ENCODE assay signal across 1 cellular context in genomic region chr6:149456311-149457021, GRCh38.
TF ChIP-seq lines count a peak whose summit lies in the region.

No MANE protein-coding gene starts in this region.

TF ChIP-seq in K562, 482 proteins besides CTCF, POLR2A, EP300 and RAD21 (continued from another document):
- TF ChIP-seq, protein P1, sequence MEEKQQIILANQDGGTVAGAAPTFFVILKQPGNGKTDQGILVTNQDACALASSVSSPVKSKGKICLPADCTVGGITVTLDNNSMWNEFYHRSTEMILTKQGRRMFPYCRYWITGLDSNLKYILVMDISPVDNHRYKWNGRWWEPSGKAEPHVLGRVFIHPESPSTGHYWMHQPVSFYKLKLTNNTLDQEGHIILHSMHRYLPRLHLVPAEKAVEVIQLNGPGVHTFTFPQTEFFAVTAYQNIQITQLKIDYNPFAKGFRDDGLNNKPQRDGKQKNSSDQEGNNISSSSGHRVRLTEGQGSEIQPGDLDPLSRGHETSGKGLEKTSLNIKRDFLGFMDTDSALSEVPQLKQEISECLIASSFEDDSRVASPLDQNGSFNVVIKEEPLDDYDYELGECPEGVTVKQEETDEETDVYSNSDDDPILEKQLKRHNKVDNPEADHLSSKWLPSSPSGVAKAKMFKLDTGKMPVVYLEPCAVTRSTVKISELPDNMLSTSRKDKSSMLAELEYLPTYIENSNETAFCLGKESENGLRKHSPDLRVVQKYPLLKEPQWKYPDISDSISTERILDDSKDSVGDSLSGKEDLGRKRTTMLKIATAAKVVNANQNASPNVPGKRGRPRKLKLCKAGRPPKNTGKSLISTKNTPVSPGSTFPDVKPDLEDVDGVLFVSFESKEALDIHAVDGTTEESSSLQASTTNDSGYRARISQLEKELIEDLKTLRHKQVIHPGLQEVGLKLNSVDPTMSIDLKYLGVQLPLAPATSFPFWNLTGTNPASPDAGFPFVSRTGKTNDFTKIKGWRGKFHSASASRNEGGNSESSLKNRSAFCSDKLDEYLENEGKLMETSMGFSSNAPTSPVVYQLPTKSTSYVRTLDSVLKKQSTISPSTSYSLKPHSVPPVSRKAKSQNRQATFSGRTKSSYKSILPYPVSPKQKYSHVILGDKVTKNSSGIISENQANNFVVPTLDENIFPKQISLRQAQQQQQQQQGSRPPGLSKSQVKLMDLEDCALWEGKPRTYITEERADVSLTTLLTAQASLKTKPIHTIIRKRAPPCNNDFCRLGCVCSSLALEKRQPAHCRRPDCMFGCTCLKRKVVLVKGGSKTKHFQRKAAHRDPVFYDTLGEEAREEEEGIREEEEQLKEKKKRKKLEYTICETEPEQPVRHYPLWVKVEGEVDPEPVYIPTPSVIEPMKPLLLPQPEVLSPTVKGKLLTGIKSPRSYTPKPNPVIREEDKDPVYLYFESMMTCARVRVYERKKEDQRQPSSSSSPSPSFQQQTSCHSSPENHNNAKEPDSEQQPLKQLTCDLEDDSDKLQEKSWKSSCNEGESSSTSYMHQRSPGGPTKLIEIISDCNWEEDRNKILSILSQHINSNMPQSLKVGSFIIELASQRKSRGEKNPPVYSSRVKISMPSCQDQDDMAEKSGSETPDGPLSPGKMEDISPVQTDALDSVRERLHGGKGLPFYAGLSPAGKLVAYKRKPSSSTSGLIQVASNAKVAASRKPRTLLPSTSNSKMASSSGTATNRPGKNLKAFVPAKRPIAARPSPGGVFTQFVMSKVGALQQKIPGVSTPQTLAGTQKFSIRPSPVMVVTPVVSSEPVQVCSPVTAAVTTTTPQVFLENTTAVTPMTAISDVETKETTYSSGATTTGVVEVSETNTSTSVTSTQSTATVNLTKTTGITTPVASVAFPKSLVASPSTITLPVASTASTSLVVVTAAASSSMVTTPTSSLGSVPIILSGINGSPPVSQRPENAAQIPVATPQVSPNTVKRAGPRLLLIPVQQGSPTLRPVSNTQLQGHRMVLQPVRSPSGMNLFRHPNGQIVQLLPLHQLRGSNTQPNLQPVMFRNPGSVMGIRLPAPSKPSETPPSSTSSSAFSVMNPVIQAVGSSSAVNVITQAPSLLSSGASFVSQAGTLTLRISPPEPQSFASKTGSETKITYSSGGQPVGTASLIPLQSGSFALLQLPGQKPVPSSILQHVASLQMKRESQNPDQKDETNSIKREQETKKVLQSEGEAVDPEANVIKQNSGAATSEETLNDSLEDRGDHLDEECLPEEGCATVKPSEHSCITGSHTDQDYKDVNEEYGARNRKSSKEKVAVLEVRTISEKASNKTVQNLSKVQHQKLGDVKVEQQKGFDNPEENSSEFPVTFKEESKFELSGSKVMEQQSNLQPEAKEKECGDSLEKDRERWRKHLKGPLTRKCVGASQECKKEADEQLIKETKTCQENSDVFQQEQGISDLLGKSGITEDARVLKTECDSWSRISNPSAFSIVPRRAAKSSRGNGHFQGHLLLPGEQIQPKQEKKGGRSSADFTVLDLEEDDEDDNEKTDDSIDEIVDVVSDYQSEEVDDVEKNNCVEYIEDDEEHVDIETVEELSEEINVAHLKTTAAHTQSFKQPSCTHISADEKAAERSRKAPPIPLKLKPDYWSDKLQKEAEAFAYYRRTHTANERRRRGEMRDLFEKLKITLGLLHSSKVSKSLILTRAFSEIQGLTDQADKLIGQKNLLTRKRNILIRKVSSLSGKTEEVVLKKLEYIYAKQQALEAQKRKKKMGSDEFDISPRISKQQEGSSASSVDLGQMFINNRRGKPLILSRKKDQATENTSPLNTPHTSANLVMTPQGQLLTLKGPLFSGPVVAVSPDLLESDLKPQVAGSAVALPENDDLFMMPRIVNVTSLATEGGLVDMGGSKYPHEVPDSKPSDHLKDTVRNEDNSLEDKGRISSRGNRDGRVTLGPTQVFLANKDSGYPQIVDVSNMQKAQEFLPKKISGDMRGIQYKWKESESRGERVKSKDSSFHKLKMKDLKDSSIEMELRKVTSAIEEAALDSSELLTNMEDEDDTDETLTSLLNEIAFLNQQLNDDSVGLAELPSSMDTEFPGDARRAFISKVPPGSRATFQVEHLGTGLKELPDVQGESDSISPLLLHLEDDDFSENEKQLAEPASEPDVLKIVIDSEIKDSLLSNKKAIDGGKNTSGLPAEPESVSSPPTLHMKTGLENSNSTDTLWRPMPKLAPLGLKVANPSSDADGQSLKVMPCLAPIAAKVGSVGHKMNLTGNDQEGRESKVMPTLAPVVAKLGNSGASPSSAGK (IDR thresholded peaks at IDR 0.05): peak; percentile 94
- TF ChIP-seq, protein P2, sequence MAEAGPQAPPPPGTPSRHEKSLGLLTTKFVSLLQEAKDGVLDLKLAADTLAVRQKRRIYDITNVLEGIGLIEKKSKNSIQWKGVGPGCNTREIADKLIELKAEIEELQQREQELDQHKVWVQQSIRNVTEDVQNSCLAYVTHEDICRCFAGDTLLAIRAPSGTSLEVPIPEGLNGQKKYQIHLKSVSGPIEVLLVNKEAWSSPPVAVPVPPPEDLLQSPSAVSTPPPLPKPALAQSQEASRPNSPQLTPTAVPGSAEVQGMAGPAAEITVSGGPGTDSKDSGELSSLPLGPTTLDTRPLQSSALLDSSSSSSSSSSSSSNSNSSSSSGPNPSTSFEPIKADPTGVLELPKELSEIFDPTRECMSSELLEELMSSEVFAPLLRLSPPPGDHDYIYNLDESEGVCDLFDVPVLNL (CRISPR knock-in tag; IDR thresholded peaks at IDR 0.05; ENCODE audit: low read depth): peak; percentile 54; the same call in 1 of the 2 replicates
- peak; percentile 50 to 70 for TF ChIP-seq MNT (conservative IDR thresholded peaks at IDR 0.05)
- TF ChIP-seq CREM (IDR thresholded peaks at IDR 0.05; ENCODE audit: low read depth): peak; percentile 36; the same call in 1 of the 2 replicates
- TF ChIP-seq ZNF143 (CRISPR knock-in tag; IDR thresholded peaks at IDR 0.05): no peak
- TF ChIP-seq ZNF140 (CRISPR knock-in tag; IDR thresholded peaks at IDR 0.05): no peak
- TF ChIP-seq ZNF197 (CRISPR knock-in tag; IDR thresholded peaks at IDR 0.05; ENCODE audit: low read depth): no peak
- TF ChIP-seq CREB1 (IDR thresholded peaks at IDR 0.05): no peak
- TF ChIP-seq CREB1 (CRISPR knock-in tag; IDR thresholded peaks at IDR 0.05): peak; percentile 40; the same call in 1 of the 2 replicates
- TF ChIP-seq, protein P3, sequence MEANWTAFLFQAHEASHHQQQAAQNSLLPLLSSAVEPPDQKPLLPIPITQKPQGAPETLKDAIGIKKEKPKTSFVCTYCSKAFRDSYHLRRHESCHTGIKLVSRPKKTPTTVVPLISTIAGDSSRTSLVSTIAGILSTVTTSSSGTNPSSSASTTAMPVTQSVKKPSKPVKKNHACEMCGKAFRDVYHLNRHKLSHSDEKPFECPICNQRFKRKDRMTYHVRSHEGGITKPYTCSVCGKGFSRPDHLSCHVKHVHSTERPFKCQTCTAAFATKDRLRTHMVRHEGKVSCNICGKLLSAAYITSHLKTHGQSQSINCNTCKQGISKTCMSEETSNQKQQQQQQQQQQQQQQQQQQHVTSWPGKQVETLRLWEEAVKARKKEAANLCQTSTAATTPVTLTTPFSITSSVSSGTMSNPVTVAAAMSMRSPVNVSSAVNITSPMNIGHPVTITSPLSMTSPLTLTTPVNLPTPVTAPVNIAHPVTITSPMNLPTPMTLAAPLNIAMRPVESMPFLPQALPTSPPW (CRISPR knock-in tag; IDR thresholded peaks at IDR 0.05): peak; percentile 32; the same call in 1 of the 2 replicates
- peak; percentile 55; the same call in 1 of the 2 replicates for TF ChIP-seq MYC (IDR thresholded peaks at IDR 0.05; ENCODE audit: low read depth, low read length)
- TF ChIP-seq MYC (CRISPR knock-in tag; IDR thresholded peaks at IDR 0.05; ENCODE audit: borderline replicate concordance, low read depth): no peak
- no peak for TF ChIP-seq FOS (IDR thresholded peaks at IDR 0.05; ENCODE audit: extremely low read depth, insufficient read length)
- peak in 1 of 2 experiments; percentile 25; a peak in 1 of 4 replicates for TF ChIP-seq FOXA3 (CRISPR knock-in tag; conservative IDR thresholded peaks at IDR 0.05 in 1 of 2, IDR thresholded peaks at IDR 0.05 in 1 of 2)
- no peak for TF ChIP-seq TBP (optimal IDR thresholded peaks at IDR 0.05; ENCODE audit: low read depth, low read length)
- peak; percentile 55; the same call in 1 of the 2 replicates for TF ChIP-seq RNF2 (IDR thresholded peaks at IDR 0.05)
- TF ChIP-seq, protein P4, sequence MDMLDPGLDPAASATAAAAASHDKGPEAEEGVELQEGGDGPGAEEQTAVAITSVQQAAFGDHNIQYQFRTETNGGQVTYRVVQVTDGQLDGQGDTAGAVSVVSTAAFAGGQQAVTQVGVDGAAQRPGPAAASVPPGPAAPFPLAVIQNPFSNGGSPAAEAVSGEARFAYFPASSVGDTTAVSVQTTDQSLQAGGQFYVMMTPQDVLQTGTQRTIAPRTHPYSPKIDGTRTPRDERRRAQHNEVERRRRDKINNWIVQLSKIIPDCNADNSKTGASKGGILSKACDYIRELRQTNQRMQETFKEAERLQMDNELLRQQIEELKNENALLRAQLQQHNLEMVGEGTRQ (CRISPR knock-in tag; IDR thresholded peaks at IDR 0.05): peak; percentile 87
- peak; percentile 79 for TF ChIP-seq CXXC5 (CRISPR knock-in tag; IDR thresholded peaks at IDR 0.05)
- TF ChIP-seq, protein P5, sequence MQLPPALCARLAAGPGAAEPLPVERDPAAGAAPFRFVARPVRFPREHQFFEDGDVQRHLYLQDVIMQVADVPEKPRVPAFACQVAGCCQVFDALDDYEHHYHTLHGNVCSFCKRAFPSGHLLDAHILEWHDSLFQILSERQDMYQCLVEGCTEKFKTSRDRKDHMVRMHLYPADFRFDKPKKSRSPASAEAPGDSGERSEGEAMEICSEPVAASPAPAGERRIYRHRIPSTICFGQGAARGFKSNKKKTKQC (CRISPR knock-in tag; IDR thresholded peaks at IDR 0.05): peak; percentile 73
- peak; percentile 95 for TF ChIP-seq L3MBTL2 (IDR thresholded peaks at IDR 0.05)
- TF ChIP-seq ZNF707 (CRISPR knock-in tag; conservative IDR thresholded peaks at IDR 0.05): no peak
- TF ChIP-seq IRF2 (CRISPR knock-in tag; IDR thresholded peaks at IDR 0.05): peak; percentile 47; the same call in 1 of the 2 replicates
- TF ChIP-seq NR3C1 (CRISPR knock-in tag; IDR thresholded peaks at IDR 0.05): peak; percentile 75; the same call in 1 of the 2 replicates
TF ChIP-seq in K562: peak in this region for 35.
